In genomic region chr9:114507726-114508125, GRCh38 we compare ENCODE assay signal across 8 cellular contexts. TPM values are rescaled to one million over a fixed set of nuclear protein-coding genes. Genes with fewer than 3 reads are reported as not detected.
DNase-seq lines count a peak whose midpoint lies in the region; TF ChIP-seq lines count a peak whose summit lies in the region.

No MANE protein-coding gene starts in this region.

- H3K27me3 Mint-ChIP-seq in HFFc6 (ENCODE audit: insufficient read depth), result peaks cover 36% of the 10 kb centered on the region
- H3K27me3 Mint-ChIP-seq in T-helper 2 cell treated with Interferon-gamma antibody and Interleukin-4, amounts not matched to agents 5 μg/mL and 100 μg/mL, for 36 hours (ENCODE audit: low read depth), result peaks cover 63% of the 10 kb centered on the region

- peaks cover 17% of the 10 kb centered on the region for H3K4me1 Mint-ChIP-seq in HFFc6 (ENCODE audit: low read depth)
- peaks cover 11% of the 10 kb centered on the region for H3K4me1 Mint-ChIP-seq in T-helper 2 cell treated with Interferon-gamma antibody and Interleukin-4, amounts not matched to agents 5 μg/mL and 100 μg/mL, for 36 hours (ENCODE audit: low read depth)

- no peak overlapping the region for H3K27ac Mint-ChIP-seq in HFFc6
- no peak overlapping the region for H3K27ac Mint-ChIP-seq in T-helper 2 cell treated with Interferon-gamma antibody and Interleukin-4, amounts not matched to agents 5 μg/mL and 100 μg/mL, for 36 hours

- no peak overlapping the region for H3K4me3 Mint-ChIP-seq in HFFc6
- H3K4me3 Mint-ChIP-seq in T-helper 2 cell treated with Interferon-gamma antibody and Interleukin-4, amounts not matched to agents 5 μg/mL and 100 μg/mL, for 36 hours, result no peak overlapping the region

- DNase-seq in Caki2 (ENCODE audit: low read depth), result peak; percentile 34
- DNase-seq in HFFc6, result peak; percentile 28
- peak; percentile 22 for DNase-seq in T-helper 2 cell treated with Interferon-gamma antibody and Interleukin-4, amounts not matched to agents 5 μg/mL and 100 μg/mL, for 36 hours (ENCODE audit: low spot score)
- peak; percentile 30 for DNase-seq in iris pigment epithelial cell (ENCODE audit: low read depth)
- DNase-seq in NCI-H2029 treated with DMSO at 0.1 percent for 48 hours (lab: John Stamatoyannopoulos, UW), result no peak
- DNase-seq in NCI-H2029 (lab: John Stamatoyannopoulos, UW), result no peak
- DNase-seq in ureter (ENCODE audit: low spot score), result no peak
- no peak for DNase-seq in GM19238 (ENCODE audit: insufficient read length, low spot score)

- H3K36me3 Mint-ChIP-seq in HFFc6 (ENCODE audit: low read depth), result no peaks in the 10 kb centered on the region
- H3K36me3 Mint-ChIP-seq in T-helper 2 cell treated with Interferon-gamma antibody and Interleukin-4, amounts not matched to agents 5 μg/mL and 100 μg/mL, for 36 hours (ENCODE audit: low read depth), result no peaks in the 10 kb centered on the region

- H3K9me3 Mint-ChIP-seq in HFFc6, result no peaks in the 10 kb centered on the region
- no peaks in the 10 kb centered on the region for H3K9me3 Mint-ChIP-seq in T-helper 2 cell treated with Interferon-gamma antibody and Interleukin-4, amounts not matched to agents 5 μg/mL and 100 μg/mL, for 36 hours

- TF ChIP-seq CTCF in HFFc6 (IDR thresholded peaks at IDR 0.05), result peak; percentile 68

- in situ Hi-C loops in Caki2 (cut with HindIII; ENCODE audit: low pct_unique_long_range_greater_than_20kb, low sequenced_read_pairs), result no loop called here

RNA-seq across cellular contexts. Expression of gene WHRN, which starts 2.5 kb away (rescaled TPM):
- 3.9 and 6.6 TPM in 2 replicates for total RNA-seq in Caki2 (2014; rRNA removed; shearing (Covaris generic); ENCODE audit: low replicate concordance)
- 1 to 10 TPM; 3.0 to 4.8 (median 3.6) TPM for total RNA-seq in HFFc6 (2021; fragmentation: NEBNext Ultra II Directional; extraction: Animal tissue kit (Norgen Biotek cat#: 25700))
- 11.8 TPM for total RNA-seq in ureter

Comparison
In these comparisons a context has a peak if more than half of its experiments do, and no peak if none do; other contexts are left out.
1. DNase-seq: peak in Caki2 (single experiment), HFFc6 (single experiment), T-helper 2 cell treated with Interferon-gamma antibody and Interleukin-4, amounts not matched to agents 5 μg/mL and 100 μg/mL, for 36 hours (single experiment) and iris pigment epithelial cell (single experiment); none in NCI-H2029 treated with DMSO at 0.1 percent for 48 hours (single experiment), NCI-H2029 (single experiment), ureter (single experiment) and GM19238 (single experiment).